In genomic region chr3:165768680-165769079, GRCh38 we compare ENCODE assay signal across 1 cellular context.
TF ChIP-seq lines count a peak whose summit lies in the region.

No MANE protein-coding gene starts in this region.

TF ChIP-seq in GM12878, 131 proteins besides CTCF, POLR2A, EP300 and RAD21:
- TF ChIP-seq TCF7 (IDR thresholded peaks at IDR 0.05; ENCODE audit: borderline replicate concordance) (no peak), ZZZ3 (IDR thresholded peaks at IDR 0.05; ENCODE audit: control insufficient read depth, insufficient read length, low read depth) (no peak), TAF1 (IDR thresholded peaks at IDR 0.05; ENCODE audit: borderline replicate concordance, low read depth, low read length) (no peak), SIN3A (IDR thresholded peaks at IDR 0.05; ENCODE audit: low read depth, low read length) (no peak), CBX5 (IDR thresholded peaks at IDR 0.05; ENCODE audit: low read depth) (no peak)
- TF ChIP-seq, protein P1, sequence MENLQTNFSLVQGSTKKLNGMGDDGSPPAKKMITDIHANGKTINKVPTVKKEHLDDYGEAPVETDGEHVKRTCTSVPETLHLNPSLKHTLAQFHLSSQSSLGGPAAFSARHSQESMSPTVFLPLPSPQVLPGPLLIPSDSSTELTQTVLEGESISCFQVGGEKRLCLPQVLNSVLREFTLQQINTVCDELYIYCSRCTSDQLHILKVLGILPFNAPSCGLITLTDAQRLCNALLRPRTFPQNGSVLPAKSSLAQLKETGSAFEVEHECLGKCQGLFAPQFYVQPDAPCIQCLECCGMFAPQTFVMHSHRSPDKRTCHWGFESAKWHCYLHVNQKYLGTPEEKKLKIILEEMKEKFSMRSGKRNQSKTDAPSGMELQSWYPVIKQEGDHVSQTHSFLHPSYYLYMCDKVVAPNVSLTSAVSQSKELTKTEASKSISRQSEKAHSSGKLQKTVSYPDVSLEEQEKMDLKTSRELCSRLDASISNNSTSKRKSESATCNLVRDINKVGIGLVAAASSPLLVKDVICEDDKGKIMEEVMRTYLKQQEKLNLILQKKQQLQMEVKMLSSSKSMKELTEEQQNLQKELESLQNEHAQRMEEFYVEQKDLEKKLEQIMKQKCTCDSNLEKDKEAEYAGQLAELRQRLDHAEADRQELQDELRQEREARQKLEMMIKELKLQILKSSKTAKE (IDR thresholded peaks at IDR 0.05; ENCODE audit: low read depth, poor library complexity, severe bottlenecking) = no peak
